11 cellular contexts compared by ENCODE assay signal in the genomic region with DNA sequence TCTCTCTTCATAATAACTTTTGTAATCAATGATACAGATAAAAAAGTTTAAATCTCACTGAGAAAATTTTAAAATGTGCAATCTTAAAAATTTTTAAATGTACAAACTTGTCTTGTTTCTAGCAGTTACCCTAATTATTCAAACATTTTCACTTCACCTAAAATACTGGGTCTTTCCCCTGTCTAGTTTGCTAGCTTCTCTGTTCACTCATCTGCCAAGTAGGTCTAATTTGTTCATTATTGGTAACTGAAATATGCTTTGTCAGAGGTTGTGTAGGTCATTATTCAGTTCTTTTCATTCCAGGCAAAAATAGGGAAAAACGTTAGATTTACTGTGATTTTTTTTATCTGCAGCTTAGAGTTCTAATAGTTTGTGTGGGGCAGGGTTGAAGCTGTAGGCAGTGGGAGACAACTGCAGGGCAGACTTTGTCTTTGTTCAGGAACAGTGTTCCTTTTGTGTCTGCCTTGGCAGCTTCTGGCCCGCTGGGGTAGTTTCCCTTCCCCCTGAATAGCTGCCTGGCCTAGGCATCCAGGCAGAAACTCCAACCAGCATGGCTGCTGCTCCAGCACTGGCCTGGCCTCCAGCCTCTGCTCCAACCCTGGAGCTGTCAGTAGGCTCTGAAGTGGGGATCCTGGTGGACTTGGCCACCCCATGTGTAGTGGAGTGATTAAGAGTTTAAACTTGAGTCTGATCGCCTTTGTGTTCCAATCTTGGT. TPM values are rescaled to one million over a fixed set of nuclear protein-coding genes. Genes with fewer than 3 reads are reported as not detected.
DNase-seq lines count a peak whose midpoint lies in the region; ATAC-seq, FAIRE-seq and TF ChIP-seq lines count a peak whose summit lies in the region.
"Had no signal": no experiment of that assay in that cellular context is flagged by ENCODE, and none has a peak within 500 bp of the region (broad histone marks: within the 10 kb centered on the region; RNA-seq: fewer than 3 reads in every experiment).

No MANE protein-coding gene starts in this region.

- no peaks in the 10 kb centered on the region; the same call in 1 of the 2 replicates for H3F3A ChIP-seq in PC-9 (ENCODE audit: insufficient read depth, low read depth)

- DNase-seq in SK-MEL-5 (ENCODE audit: low read depth, low spot score): peak; percentile 91
- no peak for DNase-seq in left cardiac atrium
- peak in 1 of 6 donors; percentile 34 for DNase-seq in pancreas
- no peak for DNase-seq in GM20000 (ENCODE audit: low spot score)
- DNase-seq in PC-9: no peak
- DNase-seq: activated T-cell treated with anti-CD3 and anti-CD28 coated beads, Interleukin-2, amount 50 U/mL, for 48 hours; NCI-H1930 had no signal

- peaks cover 17 to 34% (median 18%) of the 10 kb centered on the region in 3 donors for H3K4me1 ChIP-seq in pancreas
- peaks cover 15% of the 10 kb centered on the region; the same call in 1 of the 2 replicates for H3K4me1 ChIP-seq in PC-9 (replicated peaks; ENCODE audit: insufficient read depth)

- in situ Hi-C loops in SK-MEL-5 (cut with HindIII; ENCODE audit: low pct_unique_long_range_greater_than_20kb, low sequenced_read_pairs): no loop called here

- POLR2A ChIA-PET in PC-9 (lab: Charles Lee; ENCODE audit: unreplicated experiment): no interaction called here

- H3K27ac ChIP-seq in pancreas: peak overlapping the region in 2 of 4 donors; percentile 41 to 53
- no peak overlapping the region for H3K27ac ChIP-seq in PC-9

- BruUV-seq in PC-9 (replicated peaks; lab: Mats Ljungman, UMichigan): no TSS peak

- ATAC-seq in GM18511 (IDR thresholded peaks at IDR 0.05; ENCODE audit: unreplicated experiment) (peak; percentile 43), left cardiac atrium (peak; percentile 27 to 33), pancreas (peak in 3 of 4 donors; percentile 19 to 61 (median 60)), HG03175 (IDR thresholded peaks at IDR 0.05; ENCODE audit: unreplicated experiment) (no peak), HG03354 (IDR thresholded peaks at IDR 0.05; ENCODE audit: poor library complexity, severe bottlenecking, unreplicated experiment) (no peak)
- ATAC-seq: stimulated activated effector memory CD8-positive, alpha-beta T cell treated with anti-CD3 and anti-CD28 coated beads, Interleukin-12 subunit alpha, Interleukin-12 subunit beta, amount 100 ng/mL, for 72 hours had no signal

- no peak overlapping the region for H2AFZ ChIP-seq in PC-9

- TF ChIP-seq CTCF in pancreas (IDR thresholded peaks at IDR 0.05) (no peak), GM20000 (IDR thresholded peaks at IDR 0.05; ENCODE audit: extremely low read depth, missing control alignments) (no peak), PC-9 (conservative IDR thresholded peaks at IDR 0.05) (no peak)

- 60 to 63% methylated on average over 3 of the region's 3 CpGs for WGBS in pancreas, 2 donors

- intact Hi-C loops in left cardiac atrium (cut with DNase I): no loop called here
- intact Hi-C loops in pancreas (cut with DNase I): no loop called here
- intact Hi-C loops in PC-9 (cut with micrococcal nuclease; ENCODE audit: unreplicated experiment): no loop called here

- CTCF ChIA-PET in PC-9 (lab: Charles Lee): interaction anchor here (0.7 kb wide), 1 partner anchor 82 kb away, joined by 3 read pairs; no protein-coding TSS in a partner anchor

- no peaks in the 10 kb centered on the region for H3K9me2 ChIP-seq in PC-9 (ENCODE audit: insufficient read depth)

- H3K9me3 ChIP-seq in pancreas: no peaks in the 10 kb centered on the region
- H3K9me3 ChIP-seq in PC-9 (ENCODE audit: insufficient read depth, low read depth): no peaks in the 10 kb centered on the region

- no peak overlapping the region for H3K4me3 ChIP-seq in pancreas
- no peak overlapping the region for H3K4me3 ChIP-seq in PC-9

- H3K79me2 ChIP-seq in PC-9 (ENCODE audit: low read depth): peaks cover 10% of the 10 kb centered on the region; the same call in 1 of the 2 replicates

- H3K4me2 ChIP-seq in PC-9: no peak overlapping the region

- FAIRE-seq in pancreas (lab: Jason Lieb, UNC): no peak

- H3K27me3 ChIP-seq in pancreas (no peaks in the 10 kb centered on the region), PC-9 (ENCODE audit: insufficient read depth, low read depth) (no peaks in the 10 kb centered on the region)

- H3K36me3 ChIP-seq in pancreas: no peaks in the 10 kb centered on the region
- H3K36me3 ChIP-seq in PC-9 (ENCODE audit: low read depth): no peaks in the 10 kb centered on the region

- H4K20me1 ChIP-seq in PC-9 (ENCODE audit: insufficient read depth): no peaks in the 10 kb centered on the region

RNA-seq across cellular contexts. Expression of a gene that starts 48.5 kb away (rescaled TPM):
- total RNA-seq in SK-MEL-5 (2014; rRNA removed; shearing (Covaris generic)): 1.9 and 2.0 TPM in 2 replicates
- polyA plus RNA-seq in SK-MEL-5 (2015; cell fraction: cytosol; rRNA removed): 3.7 and 5.5 TPM in 2 replicates
- polyA plus RNA-seq in SK-MEL-5 (2015; cell fraction: nucleus; rRNA removed): 32.9 and 45.3 TPM in 2 replicates
- 1 to 10 TPM; 5.4 to 7.2 TPM for total RNA-seq in left cardiac atrium
- 10 to 100 TPM; 16.0 to 25.2 (median 17.5) TPM for total RNA-seq in pancreas
- 10 to 100 TPM; 11.4 to 16.3 TPM for polyA plus RNA-seq in pancreas
- total RNA-seq in PC-9 (2021): 14.1 and 14.3 TPM in 2 replicates

Comparison
In these comparisons a context has a peak if more than half of its experiments do, and no peak if none do; other contexts are left out.
1. ATAC-seq: peak in GM18511 (single experiment), left cardiac atrium (2 of 2) and pancreas (3 of 4); none in HG03175 (single experiment) and HG03354 (single experiment).